Comparison of ENCODE assay signal across 1 cellular context in genomic region chr17:80097307-80097630, GRCh38.
TF ChIP-seq lines count a peak whose summit lies in the region.

No MANE protein-coding gene starts in this region.

TF ChIP-seq in HepG2, 621 proteins besides CTCF, POLR2A, EP300 and RAD21:
- TF ChIP-seq ZNF687 (CRISPR knock-in tag; IDR thresholded peaks at IDR 0.05) = peak; percentile 77
- no peak for TF ChIP-seq CENPBD1 (CRISPR knock-in tag; IDR thresholded peaks at IDR 0.05; ENCODE audit: borderline replicate concordance, low read depth)
- TF ChIP-seq ZNF430 (CRISPR knock-in tag; IDR thresholded peaks at IDR 0.05) = 0 out of 2 replicates have a peak, but pooled peaks have one; percentile 22
- TF ChIP-seq HES4 (CRISPR knock-in tag; IDR thresholded peaks at IDR 0.05; ENCODE audit: borderline replicate concordance) = peak; percentile 23; the same call in 1 of the 2 replicates
- no peak for TF ChIP-seq NFATC3 (CRISPR knock-in tag; IDR thresholded peaks at IDR 0.05)
- 0 out of 2 replicates have a peak, but pooled peaks have one; percentile 43 for TF ChIP-seq MTERF4 (CRISPR knock-in tag; IDR thresholded peaks at IDR 0.05)
- TF ChIP-seq KDM5B (CRISPR knock-in tag; IDR thresholded peaks at IDR 0.05; ENCODE audit: borderline replicate concordance) = peak; percentile 72; the same call in 1 of the 2 replicates
- TF ChIP-seq SALL1 (CRISPR knock-in tag; IDR thresholded peaks at IDR 0.05) = peak; percentile 16; the same call in 1 of the 2 replicates
- no peak for TF ChIP-seq MXD4 (CRISPR knock-in tag; IDR thresholded peaks at IDR 0.05)
- peak; percentile 77 for TF ChIP-seq RNF2 (conservative IDR thresholded peaks at IDR 0.05; ENCODE audit: low read depth)
- TF ChIP-seq SAP130 (CRISPR knock-in tag; IDR thresholded peaks at IDR 0.05; ENCODE audit: low read depth) = peak; percentile 9; the same call in 1 of the 2 replicates
- TF ChIP-seq REXO4 (CRISPR knock-in tag; IDR thresholded peaks at IDR 0.05; ENCODE audit: borderline replicate concordance) = 0 out of 2 replicates have a peak, but pooled peaks have one; percentile 63
- peak; percentile 54; the same call in 1 of the 2 replicates for TF ChIP-seq MXD3 (CRISPR knock-in tag; IDR thresholded peaks at IDR 0.05)
- TF ChIP-seq ZNF431 (CRISPR knock-in tag; IDR thresholded peaks at IDR 0.05; ENCODE audit: borderline replicate concordance, low read depth) = peak; percentile 59; the same call in 1 of the 2 replicates
- peak; percentile 25 for TF ChIP-seq TEAD3 (CRISPR knock-in tag; optimal IDR thresholded peaks at IDR 0.05; ENCODE audit: borderline replicate concordance)
- peak; percentile 39; the same call in 1 of the 2 replicates for TF ChIP-seq ZNF563 (CRISPR knock-in tag; IDR thresholded peaks at IDR 0.05)
- TF ChIP-seq NR2F6 (IDR thresholded peaks at IDR 0.05) = no peak
- 0 out of 2 replicates have a peak, but pooled peaks have one; percentile 16 for TF ChIP-seq NR2F6 (CRISPR knock-in tag; IDR thresholded peaks at IDR 0.05)
- TF ChIP-seq ARID4A (CRISPR knock-in tag; IDR thresholded peaks at IDR 0.05; ENCODE audit: borderline replicate concordance) = peak; percentile 31; the same call in 1 of the 2 replicates
- TF ChIP-seq CCDC6 (CRISPR knock-in tag; IDR thresholded peaks at IDR 0.05) = peak; percentile 26; the same call in 1 of the 2 replicates
- TF ChIP-seq TFE3 (CRISPR knock-in tag; IDR thresholded peaks at IDR 0.05) = peak; percentile 24; the same call in 1 of the 2 replicates
- TF ChIP-seq PREB (CRISPR knock-in tag; IDR thresholded peaks at IDR 0.05) = no peak
- TF ChIP-seq SNAPC2 (CRISPR knock-in tag; IDR thresholded peaks at IDR 0.05) = no peak
- 0 out of 2 replicates have a peak, but pooled peaks have one; percentile 1 for TF ChIP-seq UBTF (CRISPR knock-in tag; IDR thresholded peaks at IDR 0.05)
